ENCODE assay signal across 1 cellular context in genomic region chr14:35292051-35292769, GRCh38.
TF ChIP-seq lines count a peak whose summit lies in the region.

TSS of gene PSMA6 (plus strand) at chr14:35292382. CDS start at chr14:35292477, 95 bp downstream.

TF ChIP-seq in HepG2, 621 proteins besides CTCF, POLR2A, EP300 and RAD21 (continued from another document and continues in another):
- TF ChIP-seq, protein P1, sequence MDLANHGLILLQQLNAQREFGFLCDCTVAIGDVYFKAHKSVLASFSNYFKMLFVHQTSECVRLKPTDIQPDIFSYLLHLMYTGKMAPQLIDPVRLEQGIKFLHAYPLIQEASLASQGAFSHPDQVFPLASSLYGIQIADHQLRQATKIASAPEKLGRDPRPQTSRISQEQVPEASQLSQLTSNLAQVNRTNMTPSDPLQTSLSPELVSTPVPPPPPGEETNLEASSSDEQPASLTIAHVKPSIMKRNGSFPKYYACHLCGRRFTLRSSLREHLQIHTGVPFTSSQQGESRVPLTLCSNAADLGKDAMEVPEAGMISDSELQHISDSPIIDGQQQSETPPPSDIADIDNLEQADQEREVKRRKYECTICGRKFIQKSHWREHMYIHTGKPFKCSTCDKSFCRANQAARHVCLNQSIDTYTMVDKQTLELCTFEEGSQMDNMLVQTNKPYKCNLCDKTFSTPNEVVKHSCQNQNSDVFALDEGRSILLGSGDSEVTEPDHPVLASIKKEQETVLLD (CRISPR knock-in tag; IDR thresholded peaks at IDR 0.05; ENCODE audit: low read depth) = no peak; the same call in 1 of the 2 replicates
- TF ChIP-seq ZNF678 (CRISPR knock-in tag; IDR thresholded peaks at IDR 0.05) (no peak), SP2 (CRISPR knock-in tag; IDR thresholded peaks at IDR 0.05) (peak; percentile 66), SMYD3 (CRISPR knock-in tag; IDR thresholded peaks at IDR 0.05) (peak; percentile 95), ETV5 (CRISPR knock-in tag; IDR thresholded peaks at IDR 0.05; ENCODE audit: borderline replicate concordance) (peak; percentile 96), NCOA2 (CRISPR knock-in tag; IDR thresholded peaks at IDR 0.05) (peak; percentile 77), SCMH1 (CRISPR knock-in tag; IDR thresholded peaks at IDR 0.05; ENCODE audit: borderline replicate concordance) (no peak), NFE2 (CRISPR knock-in tag; IDR thresholded peaks at IDR 0.05) (no peak; the same call in 1 of the 2 replicates), PHF5A (CRISPR knock-in tag; IDR thresholded peaks at IDR 0.05; ENCODE audit: low read depth, unreplicated experiment) (peak; percentile 99), ZNF737 (CRISPR knock-in tag; IDR thresholded peaks at IDR 0.05; ENCODE audit: borderline replicate concordance) (peak; percentile 75), HMGXB3 (CRISPR knock-in tag; IDR thresholded peaks at IDR 0.05; ENCODE audit: borderline replicate concordance) (peak; percentile 96), KDM6A (CRISPR knock-in tag; IDR thresholded peaks at IDR 0.05; ENCODE audit: low read depth) (peak; percentile 67), STAG1 (CRISPR knock-in tag; IDR thresholded peaks at IDR 0.05) (no peak; the same call in none of the 2 replicates), MED13 (CRISPR knock-in tag; IDR thresholded peaks at IDR 0.05) (peak; percentile 50), HES4 (CRISPR knock-in tag; IDR thresholded peaks at IDR 0.05; ENCODE audit: borderline replicate concordance) (peak; percentile 99), ZNF431 (CRISPR knock-in tag; IDR thresholded peaks at IDR 0.05; ENCODE audit: borderline replicate concordance, low read depth) (0 out of 2 replicates have a peak, but pooled peaks have one; percentile 6), HOMEZ (CRISPR knock-in tag; IDR thresholded peaks at IDR 0.05; ENCODE audit: low read depth) (peak; percentile 99), AHR (CRISPR knock-in tag; IDR thresholded peaks at IDR 0.05) (peak; percentile 98; the same call in 1 of the 2 replicates), TOPORS (CRISPR knock-in tag; IDR thresholded peaks at IDR 0.05) (peak; percentile 96), YEATS4 (CRISPR knock-in tag; IDR thresholded peaks at IDR 0.05; ENCODE audit: borderline replicate concordance) (peak; percentile 97), KLF6 (CRISPR knock-in tag; IDR thresholded peaks at IDR 0.05) (peak; percentile 92), ZSCAN9 (CRISPR knock-in tag; IDR thresholded peaks at IDR 0.05; ENCODE audit: borderline replicate concordance) (peak; percentile 93), ZSCAN21 (CRISPR knock-in tag; IDR thresholded peaks at IDR 0.05; ENCODE audit: borderline replicate concordance) (peak; percentile 90), SATB2 (CRISPR knock-in tag; IDR thresholded peaks at IDR 0.05) (0 out of 2 replicates have a peak, but pooled peaks have one; percentile 70), ZMYM2 (CRISPR knock-in tag; IDR thresholded peaks at IDR 0.05) (peak; percentile 79; the same call in 1 of the 2 replicates), GLI4 (CRISPR knock-in tag; IDR thresholded peaks at IDR 0.05; ENCODE audit: borderline replicate concordance) (peak; percentile 98; the same call in 1 of the 2 replicates), ZNF781 (CRISPR knock-in tag; IDR thresholded peaks at IDR 0.05; ENCODE audit: borderline replicate concordance, not compliant biosample characterization) (peak; percentile 100), MAF1 (CRISPR knock-in tag; IDR thresholded peaks at IDR 0.05; ENCODE audit: borderline replicate concordance) (peak; percentile 96), TOE1 (CRISPR knock-in tag; IDR thresholded peaks at IDR 0.05) (0 out of 2 replicates have a peak, but pooled peaks have one; percentile 78), MYNN (CRISPR knock-in tag; IDR thresholded peaks at IDR 0.05; ENCODE audit: low read depth) (peak; percentile 95), ZNF746 (CRISPR knock-in tag; IDR thresholded peaks at IDR 0.05) (peak; percentile 92), PHB2 (IDR thresholded peaks at IDR 0.05; ENCODE audit: partially characterized antibody) (no peak), WIZ (CRISPR knock-in tag; IDR thresholded peaks at IDR 0.05) (peak; percentile 94; the same call in 1 of the 2 replicates), ATF4 (CRISPR knock-in tag; IDR thresholded peaks at IDR 0.05) (peak in 1 of 2 experiments; percentile 85; a peak in 2 of 4 replicates), ZNF879 (CRISPR knock-in tag; IDR thresholded peaks at IDR 0.05) (no peak; the same call in 1 of the 2 replicates), ZIK1 (CRISPR knock-in tag; IDR thresholded peaks at IDR 0.05; ENCODE audit: borderline replicate concordance, low read depth) (peak; percentile 95), PAF1 (CRISPR knock-in tag; IDR thresholded peaks at IDR 0.05) (0 out of 2 replicates have a peak, but pooled peaks have one; percentile 20)
- TF ChIP-seq, protein P2, sequence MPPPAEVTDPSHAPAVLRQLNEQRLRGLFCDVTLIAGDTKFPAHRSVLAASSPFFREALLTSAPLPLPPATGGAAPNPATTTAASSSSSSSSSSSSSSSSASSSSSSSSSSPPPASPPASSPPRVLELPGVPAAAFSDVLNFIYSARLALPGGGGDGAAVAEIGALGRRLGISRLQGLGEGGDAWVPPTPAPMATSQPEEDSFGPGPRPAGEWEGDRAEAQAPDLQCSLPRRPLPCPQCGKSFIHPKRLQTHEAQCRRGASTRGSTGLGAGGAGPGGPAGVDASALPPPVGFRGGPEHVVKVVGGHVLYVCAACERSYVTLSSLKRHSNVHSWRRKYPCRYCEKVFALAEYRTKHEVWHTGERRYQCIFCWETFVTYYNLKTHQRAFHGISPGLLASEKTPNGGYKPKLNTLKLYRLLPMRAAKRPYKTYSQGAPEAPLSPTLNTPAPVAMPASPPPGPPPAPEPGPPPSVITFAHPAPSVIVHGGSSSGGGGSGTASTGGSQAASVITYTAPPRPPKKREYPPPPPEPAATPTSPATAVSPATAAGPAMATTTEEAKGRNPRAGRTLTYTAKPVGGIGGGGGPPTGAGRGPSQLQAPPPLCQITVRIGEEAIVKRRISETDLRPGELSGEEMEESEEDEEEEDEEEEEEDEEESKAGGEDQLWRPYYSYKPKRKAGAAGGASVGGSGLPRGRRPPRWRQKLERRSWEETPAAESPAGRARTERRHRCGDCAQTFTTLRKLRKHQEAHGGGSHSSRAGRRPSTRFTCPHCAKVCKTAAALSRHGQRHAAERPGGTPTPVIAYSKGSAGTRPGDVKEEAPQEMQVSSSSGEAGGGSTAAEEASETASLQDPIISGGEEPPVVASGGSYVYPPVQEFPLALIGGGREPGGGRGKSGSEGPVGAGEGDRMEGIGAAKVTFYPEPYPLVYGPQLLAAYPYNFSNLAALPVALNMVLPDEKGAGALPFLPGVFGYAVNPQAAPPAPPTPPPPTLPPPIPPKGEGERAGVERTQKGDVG (CRISPR knock-in tag; IDR thresholded peaks at IDR 0.05; ENCODE audit: borderline replicate concordance) = peak; percentile 87; the same call in 1 of the 2 replicates
- TF ChIP-seq, protein P3, sequence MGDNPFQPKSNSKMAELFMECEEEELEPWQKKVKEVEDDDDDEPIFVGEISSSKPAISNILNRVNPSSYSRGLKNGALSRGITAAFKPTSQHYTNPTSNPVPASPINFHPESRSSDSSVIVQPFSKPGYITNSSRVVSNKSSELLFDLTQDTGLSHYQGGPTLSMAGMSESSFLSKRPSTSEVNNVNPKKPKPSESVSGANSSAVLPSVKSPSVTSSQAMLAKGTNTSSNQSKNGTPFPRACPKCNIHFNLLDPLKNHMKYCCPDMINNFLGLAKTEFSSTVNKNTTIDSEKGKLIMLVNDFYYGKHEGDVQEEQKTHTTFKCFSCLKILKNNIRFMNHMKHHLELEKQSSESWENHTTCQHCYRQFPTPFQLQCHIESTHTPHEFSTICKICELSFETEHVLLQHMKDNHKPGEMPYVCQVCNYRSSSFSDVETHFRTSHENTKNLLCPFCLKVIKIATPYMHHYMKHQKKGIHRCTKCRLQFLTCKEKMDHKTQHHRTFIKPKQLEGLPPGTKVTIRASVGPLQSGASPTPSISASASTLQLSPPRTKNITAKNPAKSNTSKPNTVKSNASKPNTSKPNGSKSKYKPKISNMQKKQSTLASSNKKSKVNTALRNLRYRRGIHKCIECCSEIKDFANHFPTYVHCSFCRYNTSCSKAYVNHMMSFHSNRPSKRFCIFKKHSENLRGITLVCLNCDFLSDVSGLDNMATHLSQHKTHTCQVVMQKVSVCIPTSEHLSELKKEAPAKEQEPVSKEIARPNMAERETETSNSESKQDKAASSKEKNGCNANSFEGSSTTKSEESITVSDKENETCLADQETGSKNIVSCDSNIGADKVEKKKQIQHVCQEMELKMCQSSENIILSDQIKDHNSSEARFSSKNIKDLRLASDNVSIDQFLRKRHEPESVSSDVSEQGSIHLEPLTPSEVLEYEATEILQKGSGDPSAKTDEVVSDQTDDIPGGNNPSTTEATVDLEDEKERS (CRISPR knock-in tag; IDR thresholded peaks at IDR 0.05) = peak; percentile 98
- TF ChIP-seq, protein P4, sequence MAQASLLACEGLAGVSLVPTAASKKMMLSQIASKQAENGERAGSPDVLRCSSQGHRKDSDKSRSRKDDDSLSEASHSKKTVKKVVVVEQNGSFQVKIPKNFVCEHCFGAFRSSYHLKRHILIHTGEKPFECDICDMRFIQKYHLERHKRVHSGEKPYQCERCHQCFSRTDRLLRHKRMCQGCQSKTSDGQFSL (CRISPR knock-in tag; IDR thresholded peaks at IDR 0.05) = no peak; the same call in 1 of the 2 replicates
- TF ChIP-seq, protein P5, sequence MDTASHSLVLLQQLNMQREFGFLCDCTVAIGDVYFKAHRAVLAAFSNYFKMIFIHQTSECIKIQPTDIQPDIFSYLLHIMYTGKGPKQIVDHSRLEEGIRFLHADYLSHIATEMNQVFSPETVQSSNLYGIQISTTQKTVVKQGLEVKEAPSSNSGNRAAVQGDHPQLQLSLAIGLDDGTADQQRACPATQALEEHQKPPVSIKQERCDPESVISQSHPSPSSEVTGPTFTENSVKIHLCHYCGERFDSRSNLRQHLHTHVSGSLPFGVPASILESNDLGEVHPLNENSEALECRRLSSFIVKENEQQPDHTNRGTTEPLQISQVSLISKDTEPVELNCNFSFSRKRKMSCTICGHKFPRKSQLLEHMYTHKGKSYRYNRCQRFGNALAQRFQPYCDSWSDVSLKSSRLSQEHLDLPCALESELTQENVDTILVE (CRISPR knock-in tag; IDR thresholded peaks at IDR 0.05) = peak; percentile 96; the same call in 1 of the 2 replicates
- TF ChIP-seq, protein P6, sequence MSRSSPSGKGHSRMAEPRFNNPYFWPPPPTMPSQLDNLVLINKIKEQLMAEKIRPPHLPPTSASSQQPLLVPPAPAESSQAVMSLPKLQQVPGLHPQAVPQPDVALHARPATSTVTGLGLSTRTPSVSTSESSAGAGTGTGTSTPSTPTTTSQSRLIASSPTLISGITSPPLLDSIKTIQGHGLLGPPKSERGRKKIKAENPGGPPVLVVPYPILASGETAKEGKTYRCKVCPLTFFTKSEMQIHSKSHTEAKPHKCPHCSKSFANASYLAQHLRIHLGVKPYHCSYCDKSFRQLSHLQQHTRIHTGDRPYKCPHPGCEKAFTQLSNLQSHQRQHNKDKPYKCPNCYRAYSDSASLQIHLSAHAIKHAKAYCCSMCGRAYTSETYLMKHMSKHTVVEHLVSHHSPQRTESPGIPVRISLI (CRISPR knock-in tag; IDR thresholded peaks at IDR 0.05; ENCODE audit: borderline replicate concordance) = no peak
- TF ChIP-seq, protein P7, sequence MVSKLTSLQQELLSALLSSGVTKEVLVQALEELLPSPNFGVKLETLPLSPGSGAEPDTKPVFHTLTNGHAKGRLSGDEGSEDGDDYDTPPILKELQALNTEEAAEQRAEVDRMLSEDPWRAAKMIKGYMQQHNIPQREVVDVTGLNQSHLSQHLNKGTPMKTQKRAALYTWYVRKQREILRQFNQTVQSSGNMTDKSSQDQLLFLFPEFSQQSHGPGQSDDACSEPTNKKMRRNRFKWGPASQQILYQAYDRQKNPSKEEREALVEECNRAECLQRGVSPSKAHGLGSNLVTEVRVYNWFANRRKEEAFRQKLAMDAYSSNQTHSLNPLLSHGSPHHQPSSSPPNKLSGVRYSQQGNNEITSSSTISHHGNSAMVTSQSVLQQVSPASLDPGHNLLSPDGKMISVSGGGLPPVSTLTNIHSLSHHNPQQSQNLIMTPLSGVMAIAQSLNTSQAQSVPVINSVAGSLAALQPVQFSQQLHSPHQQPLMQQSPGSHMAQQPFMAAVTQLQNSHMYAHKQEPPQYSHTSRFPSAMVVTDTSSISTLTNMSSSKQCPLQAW (CRISPR knock-in tag; IDR thresholded peaks at IDR 0.05) = peak; percentile 96
